Comparison of ENCODE assay signal across 21 cellular contexts in genomic region chr10:33812586-33812985, GRCh38.
"Had no signal": no experiment of that assay in that cellular context is flagged by ENCODE, and none has a peak within 500 bp of the region (broad histone marks: within the 10 kb centered on the region; RNA-seq: fewer than 3 reads in every experiment).

No MANE protein-coding gene starts in this region.

- DNase-seq: Kasumi-1, MM.1S, NCI-H1092 treated with DMSO at 0.1 percent for 48 hours, NCI-H1436, NCI-H187, NCI-H2029, NCI-H2081 treated with DMSO at 0.1 percent for 48 hours, NCI-H2171 treated with DMSO at 0.1 percent for 48 hours, NCI-H345, NCI-H446 treated with DMSO at 0.1 percent for 48 hours, NCI-H510A treated with DMSO at 0.1 percent for 48 hours, NCI-H526, NCI-H774, SHP77 treated with DMSO at 0.1 percent for 48 hours, SJCRH30 had no signal

- H3K4me1 ChIP-seq: SJCRH30 had no signal

- ATAC-seq: K562, SK-N-SH treated with all-trans-retinoic acid at 6 μM for 48 hours had no signal

- H3K9me3 ChIP-seq: SJCRH30 had no signal

- H3K27me3 Mint-ChIP-seq: IgD-negative memory B cell had no signal

- H3K9ac ChIP-seq: KMS-11 had no signal

- H3K36me3 Mint-ChIP-seq: IgD-negative memory B cell had no signal

- H3K27me3 ChIP-seq: SJCRH30 had no signal

- H3K27ac ChIP-seq: HL-60, KMS-11, RWPE1, SJCRH30 had no signal

- H3K27ac Mint-ChIP-seq: IgD-negative memory B cell had no signal

- H3K4me3 ChIP-seq: K562, SJCRH30 had no signal

- H3K36me3 ChIP-seq: SJCRH30 had no signal

- H3K4me3 Mint-ChIP-seq: IgD-negative memory B cell had no signal
